22 cellular contexts compared by ENCODE assay signal in genomic region chr17:70109497-70109896, GRCh38. TPM values are rescaled to one million over a fixed set of nuclear protein-coding genes. Genes with fewer than 3 reads are reported as not detected.
DNase-seq lines count a peak whose midpoint lies in the region; ATAC-seq and TF ChIP-seq lines count a peak whose summit lies in the region.
"Had no signal": no experiment of that assay in that cellular context is flagged by ENCODE, and none has a peak within 500 bp of the region (broad histone marks: within the 10 kb centered on the region; RNA-seq: fewer than 3 reads in every experiment).

No MANE protein-coding gene starts in this region.

- H3K4me3 Mint-ChIP-seq in activated CD8-positive, alpha-beta T cell treated with anti-CD3 and anti-CD28 coated beads, Interleukin-2, amount 10 ng/mL, durations not matched to agents 7 days and 5 days = no peak overlapping the region
- H3K4me3 Mint-ChIP-seq: activated CD4-positive, alpha-beta T cell treated with anti-CD3 and anti-CD28 coated beads for 36 hours; activated naive CD8-positive, alpha-beta T cell treated with anti-CD3 and anti-CD28 coated beads, Interleukin-2, amount 10 ng/mL, durations not matched to agents 7 days and 5 days; brain; neural crest cell had no signal

- no peak for TF ChIP-seq CTCF in left ventricle myocardium inferior (IDR thresholded peaks at IDR 0.05; ENCODE audit: borderline replicate concordance)
- no peak for TF ChIP-seq CTCF in psoas muscle (IDR thresholded peaks at IDR 0.05)

- H3K9me3 Mint-ChIP-seq in activated CD8-positive, alpha-beta T cell treated with anti-CD3 and anti-CD28 coated beads, Interleukin-2, amount 10 ng/mL, durations not matched to agents 7 days and 5 days (ENCODE audit: insufficient read depth) = no peaks in the 10 kb centered on the region
- H3K9me3 Mint-ChIP-seq: activated naive CD8-positive, alpha-beta T cell treated with anti-CD3 and anti-CD28 coated beads, Interleukin-2, amount 10 ng/mL, durations not matched to agents 7 days and 5 days; activated T-helper 2 cell treated with anti-CD3 and anti-CD28 coated beads, Interferon-gamma antibody, Interleukin-2, Interleukin-4, amounts not matched to agents 10 μg/mL and 5 μg/mL and 100 μg/mL, durations not matched to agents 14 hours and 24 hours and 36 hours had no signal

- POLR2A ChIA-PET in activated CD8-positive, alpha-beta T cell treated with anti-CD3 and anti-CD28 coated beads, Interleukin-2, amount 10 ng/mL, durations not matched to agents 7 days and 5 days (lab: Charles Lee) = no interaction called here

- H3K36me3 Mint-ChIP-seq in activated CD8-positive, alpha-beta T cell treated with anti-CD3 and anti-CD28 coated beads, Interleukin-2, amount 10 ng/mL, durations not matched to agents 7 days and 5 days (ENCODE audit: low read depth) = no peaks in the 10 kb centered on the region
- H3K36me3 Mint-ChIP-seq: activated naive CD8-positive, alpha-beta T cell treated with anti-CD3 and anti-CD28 coated beads, Interleukin-2, amount 10 ng/mL, durations not matched to agents 7 days and 5 days; brain had no signal

- CTCF ChIA-PET in activated CD8-positive, alpha-beta T cell treated with anti-CD3 and anti-CD28 coated beads, Interleukin-2, amount 10 ng/mL, durations not matched to agents 7 days and 5 days (lab: Charles Lee) = no interaction called here

- 14 to 28% (median 18%) methylated on average over 3 of the region's 3 CpGs for WGBS in psoas muscle, 3 donors

- no peaks in the 10 kb centered on the region for H3K4me1 Mint-ChIP-seq in activated CD8-positive, alpha-beta T cell treated with anti-CD3 and anti-CD28 coated beads, Interleukin-2, amount 10 ng/mL, durations not matched to agents 7 days and 5 days (ENCODE audit: low read depth)
- H3K4me1 Mint-ChIP-seq: activated naive CD8-positive, alpha-beta T cell treated with anti-CD3 and anti-CD28 coated beads, Interleukin-2, amount 10 ng/mL, durations not matched to agents 7 days and 5 days had no signal

- H3K4me3 ChIP-seq in left ventricle myocardium inferior = no peak overlapping the region
- no peak overlapping the region for H3K4me3 ChIP-seq in psoas muscle
- H3K4me3 ChIP-seq: prostate gland had no signal

- ATAC-seq in left ventricle myocardium superior = peak; percentile 49
- peak in 2 of 4 donors; percentile 50 to 58 for ATAC-seq in psoas muscle
- no peak for ATAC-seq in activated CD8-positive, alpha-beta T cell treated with anti-CD3 and anti-CD28 coated beads, Interleukin-2, amount 10 ng/mL, durations not matched to agents 7 days and 5 days
- ATAC-seq: activated CD4-positive, alpha-beta T cell treated with anti-CD3 and anti-CD28 coated beads for 36 hours had no signal

- H3K9me3 ChIP-seq in left ventricle myocardium inferior (replicated peaks) = no peaks in the 10 kb centered on the region
- H3K9me3 ChIP-seq in psoas muscle = no peaks in the 10 kb centered on the region
- H3K9me3 ChIP-seq: BE2C, prostate gland had no signal

- H3K36me3 ChIP-seq in left ventricle myocardium inferior = no peaks in the 10 kb centered on the region
- no peaks in the 10 kb centered on the region for H3K36me3 ChIP-seq in psoas muscle (ENCODE audit: insufficient read depth in 1 of 2, low read depth in 1 of 2)
- H3K36me3 ChIP-seq: BE2C, prostate gland had no signal

- H3K27me3 ChIP-seq in left ventricle myocardium inferior (ENCODE audit: low read depth) (no peaks in the 10 kb centered on the region), psoas muscle (ENCODE audit: insufficient read depth in 3 of 3, low read length in 2 of 3) (no peaks in the 10 kb centered on the region)
- H3K27me3 ChIP-seq: BE2C had no signal

- no peak overlapping the region for H3K27ac Mint-ChIP-seq in activated CD8-positive, alpha-beta T cell treated with anti-CD3 and anti-CD28 coated beads, Interleukin-2, amount 10 ng/mL, durations not matched to agents 7 days and 5 days
- H3K27ac Mint-ChIP-seq: activated CD4-positive, alpha-beta T cell treated with anti-CD3 and anti-CD28 coated beads for 36 hours; activated naive CD8-positive, alpha-beta T cell treated with anti-CD3 and anti-CD28 coated beads, Interleukin-2, amount 10 ng/mL, durations not matched to agents 7 days and 5 days; activated T-helper 2 cell treated with anti-CD3 and anti-CD28 coated beads, Interferon-gamma antibody, Interleukin-2, Interleukin-4, amounts not matched to agents 10 μg/mL and 5 μg/mL and 100 μg/mL, durations not matched to agents 14 hours and 24 hours and 36 hours had no signal

- H3K27ac ChIP-seq in left ventricle myocardium inferior (replicated peaks) (peak overlapping the region; percentile 58), psoas muscle (peak overlapping the region; percentile 50)
- H3K27ac ChIP-seq: prostate gland had no signal

- peaks cover 2% of the 10 kb centered on the region for H3K27me3 Mint-ChIP-seq in activated CD8-positive, alpha-beta T cell treated with anti-CD3 and anti-CD28 coated beads, Interleukin-2, amount 10 ng/mL, durations not matched to agents 7 days and 5 days (ENCODE audit: low read depth)
- H3K27me3 Mint-ChIP-seq: activated naive CD8-positive, alpha-beta T cell treated with anti-CD3 and anti-CD28 coated beads, Interleukin-2, amount 10 ng/mL, durations not matched to agents 7 days and 5 days had no signal

- H3K4me1 ChIP-seq in left ventricle myocardium inferior (peaks cover 22% of the 10 kb centered on the region), psoas muscle (peaks cover 14% of the 10 kb centered on the region)
- H3K4me1 ChIP-seq: BE2C, prostate gland had no signal

- intact Hi-C loops in left ventricle myocardium inferior (cut with micrococcal nuclease) = no loop called here
- intact Hi-C loops in cardiac septum (cut with DNase I) = no loop called here
- intact Hi-C loops in left ventricle myocardium superior (cut with micrococcal nuclease) = no loop called here
- intact Hi-C loops in psoas muscle (cut with DNase I) = no loop called here

- DNase-seq in left ventricle myocardium inferior = no peak
- no peak for DNase-seq in cardiac septum (ENCODE audit: low spot score)
- no peak for DNase-seq in left ventricle myocardium superior
- no peak for DNase-seq in psoas muscle
- DNase-seq in HT-29 (ENCODE audit: low spot score) = no peak
- DNase-seq in NCI-H2227 treated with DMSO at 0.1 percent for 48 hours (lab: John Stamatoyannopoulos, UW) = no peak
- DNase-seq in mesenteric fat pad (ENCODE audit: low spot score) = no peak
- DNase-seq in activated CD8-positive, alpha-beta T cell treated with anti-CD3 and anti-CD28 coated beads, Interleukin-2, amount 10 ng/mL, durations not matched to agents 7 days and 5 days = no peak
- DNase-seq: activated CD4-positive, alpha-beta T cell treated with anti-CD3 and anti-CD28 coated beads for 36 hours; activated naive CD8-positive, alpha-beta T cell treated with anti-CD3 and anti-CD28 coated beads, Interleukin-2, amount 10 ng/mL, durations not matched to agents 7 days and 5 days; BE2C; COR-L47; EL; islet precursor cell; midbrain; NCI-H2081 treated with DMSO at 0.1 percent for 48 hours; NCI-H510A treated with DMSO at 0.1 percent for 48 hours; stimulated activated CD8-positive, alpha-beta memory T cell treated with anti-CD3 and anti-CD28 coated beads, Interleukin-4, amount 100 ng/mL, for 48 hours had no signal

RNA-seq across cellular contexts. Expression of gene KCNJ16, which starts 34.5 kb away (rescaled TPM):
- not detected for total RNA-seq in left ventricle myocardium inferior
- total RNA-seq in cardiac septum = not detected
- not detected for total RNA-seq in left ventricle myocardium superior
- not detected for total RNA-seq in psoas muscle
- polyA plus RNA-seq in psoas muscle = under 1 TPM in 2 of 3 donors, not detected in 1; 0.04 to 0.27 TPM
- not detected in 2 replicates for total RNA-seq in HT-29 (2014; rRNA removed; shearing (Covaris generic))
- not detected for total RNA-seq in mesenteric fat pad
- not detected for total RNA-seq in activated CD8-positive, alpha-beta T cell treated with anti-CD3 and anti-CD28 coated beads, Interleukin-2, amount 10 ng/mL, durations not matched to agents 7 days and 5 days
- total RNA-seq: activated CD4-positive, alpha-beta T cell treated with anti-CD3 and anti-CD28 coated beads for 36 hours; activated naive CD8-positive, alpha-beta T cell treated with anti-CD3 and anti-CD28 coated beads, Interleukin-2, amount 10 ng/mL, durations not matched to agents 7 days and 5 days; activated T-helper 2 cell treated with anti-CD3 and anti-CD28 coated beads, Interferon-gamma antibody, Interleukin-2, Interleukin-4, amounts not matched to agents 10 μg/mL and 5 μg/mL and 100 μg/mL, durations not matched to agents 14 hours and 24 hours and 36 hours had no signal

RNA-seq across cellular contexts. Expression of gene KCNJ2, which starts 59.8 kb away (rescaled TPM):
- total RNA-seq in left ventricle myocardium inferior = 44.8 TPM
- total RNA-seq in cardiac septum = 33.5 TPM
- total RNA-seq in left ventricle myocardium superior = 50.6 TPM
- total RNA-seq in psoas muscle = 10 to 100 TPM in 2 of 4 donors, 1 to 10 TPM in 2; 7.9 to 17.7 (median 9.9) TPM
- polyA plus RNA-seq in psoas muscle = 1 to 10 TPM in 2 of 3 donors, under 1 TPM in 1; 0.33 to 6.7 (median 2.1) TPM
- total RNA-seq in HT-29 (2014; rRNA removed; shearing (Covaris generic)) = 0.18 and 0.23 TPM in 2 replicates
- total RNA-seq in mesenteric fat pad = 3.2 TPM
- not detected for total RNA-seq in activated CD8-positive, alpha-beta T cell treated with anti-CD3 and anti-CD28 coated beads, Interleukin-2, amount 10 ng/mL, durations not matched to agents 7 days and 5 days
- total RNA-seq: activated CD4-positive, alpha-beta T cell treated with anti-CD3 and anti-CD28 coated beads for 36 hours; activated naive CD8-positive, alpha-beta T cell treated with anti-CD3 and anti-CD28 coated beads, Interleukin-2, amount 10 ng/mL, durations not matched to agents 7 days and 5 days had no signal
